In genomic region chr18:2655153-2655953, GRCh38 we compare ENCODE assay signal across 8 cellular contexts. TPM values are rescaled to one million over a fixed set of nuclear protein-coding genes. Genes with fewer than 3 reads are reported as not detected.
DNase-seq lines count a peak whose midpoint lies in the region; ATAC-seq and TF ChIP-seq lines count a peak whose summit lies in the region.

Gene SMCHD1, plus strand, starts transcription at chr18:2655726. Its CDS starts 350 bp downstream, at chr18:2656076.

- no peaks in the 10 kb centered on the region for H3K9me3 ChIP-seq in right atrium auricular region
- H3K9me3 ChIP-seq in uterus: no peaks in the 10 kb centered on the region

- H3K27ac Mint-ChIP-seq in T-helper 2 cell treated with Interferon-gamma antibody and Interleukin-4, amounts not matched to agents 5 μg/mL and 100 μg/mL, for 36 hours: peak within 1 kb of the TSS; percentile 98

- H3K36me3 Mint-ChIP-seq in T-helper 2 cell treated with Interferon-gamma antibody and Interleukin-4, amounts not matched to agents 5 μg/mL and 100 μg/mL, for 36 hours (ENCODE audit: low read depth): peaks cover 27% of the 10 kb centered on the region

- no peaks in the 10 kb centered on the region for H3K27me3 Mint-ChIP-seq in T-helper 2 cell treated with Interferon-gamma antibody and Interleukin-4, amounts not matched to agents 5 μg/mL and 100 μg/mL, for 36 hours (ENCODE audit: low read depth)

- TF ChIP-seq POLR2A in uterus (IDR thresholded peaks at IDR 0.05): peak; percentile 90 to 92

- peak within 1 kb of the TSS; percentile 99 for H3K27ac ChIP-seq in right atrium auricular region
- peak within 1 kb of the TSS; percentile 98 to 100 for H3K27ac ChIP-seq in uterus

- peaks cover 37% of the 10 kb centered on the region for H3K4me1 Mint-ChIP-seq in T-helper 2 cell treated with Interferon-gamma antibody and Interleukin-4, amounts not matched to agents 5 μg/mL and 100 μg/mL, for 36 hours (ENCODE audit: low read depth)

- H3K9me3 Mint-ChIP-seq in T-helper 2 cell treated with Interferon-gamma antibody and Interleukin-4, amounts not matched to agents 5 μg/mL and 100 μg/mL, for 36 hours: no peaks in the 10 kb centered on the region

- peaks cover 0 to 24% of the 10 kb centered on the region in 2 donors for H3K4me1 ChIP-seq in right atrium auricular region
- H3K4me1 ChIP-seq in uterus: peaks cover 0 to 6% of the 10 kb centered on the region in 2 donors

- ATAC-seq in GM18502 (IDR thresholded peaks at IDR 0.05; ENCODE audit: poor library complexity, unreplicated experiment) (peak; percentile 68), HG02884 (IDR thresholded peaks at IDR 0.05; ENCODE audit: unreplicated experiment) (peak; percentile 61)

- H3K27me3 ChIP-seq in right atrium auricular region (no peaks in the 10 kb centered on the region), uterus (no peaks in the 10 kb centered on the region)

- H3K36me3 ChIP-seq in right atrium auricular region: no peaks in the 10 kb centered on the region
- H3K36me3 ChIP-seq in uterus: no peaks in the 10 kb centered on the region

- H3K4me3 ChIP-seq in right atrium auricular region (peak within 1 kb of the TSS; percentile 62 to 95), uterus (peak within 1 kb of the TSS; percentile 93 to 99)

- H3K4me3 Mint-ChIP-seq in T-helper 2 cell treated with Interferon-gamma antibody and Interleukin-4, amounts not matched to agents 5 μg/mL and 100 μg/mL, for 36 hours: peak within 1 kb of the TSS; percentile 96

- DNase-seq in NCI-H187 (lab: John Stamatoyannopoulos, UW): peak; percentile 31 to 58
- peak; percentile 96 for DNase-seq in T-helper 2 cell treated with Interferon-gamma antibody and Interleukin-4, amounts not matched to agents 5 μg/mL and 100 μg/mL, for 36 hours (ENCODE audit: low spot score)
- DNase-seq in anterior cingulate cortex (lab: John Stamatoyannopoulos, UW): peak; percentile 35 to 95 (median 82)
- DNase-seq in right atrium auricular region (ENCODE audit: low spot score): peak; percentile 90
- DNase-seq in putamen (ENCODE audit: low spot score): peak; percentile 89
- peak; percentile 85 to 86 for DNase-seq in uterus

- intact Hi-C loops in uterus (cut with DNase I; ENCODE audit: low total_unique reads): loop anchor here (5.0 to 10.0 kb wide), 2 partner anchors 83 to 249 kb away; partner anchors contain the start of genes METTL4 and NDC80

- TF ChIP-seq CTCF in right atrium auricular region (IDR thresholded peaks at IDR 0.05) (peak in 1 of 2 donors; percentile 19), uterus (IDR thresholded peaks at IDR 0.05) (peak in 1 of 4 experiments; percentile 24)

RNA-seq across cellular contexts. Expression of gene SMCHD1, which starts in this region (rescaled TPM):
- total RNA-seq in right atrium auricular region (10 to 100 TPM; 27.8 to 34.0 TPM), uterus (100 to 1,000 TPM in 2 of 4 donors, 10 to 100 TPM in 2; 58.4 to 270 (median 98.6) TPM)

Comparison
In these comparisons a context has a peak if more than half of its experiments do, and no peak if none do; other contexts are left out.
1. Peak in every context shown above with its lines: DNase-seq, ATAC-seq, H3K4me3 ChIP-seq and H3K27ac ChIP-seq.
2. DNase-seq: peak in every context shown above with its lines; median percentile 96 in T-helper 2 cell treated with Interferon-gamma antibody and Interleukin-4, amounts not matched to agents 5 μg/mL and 100 μg/mL, for 36 hours; 90 in right atrium auricular region; 89 in putamen; 86 in uterus; 82 in anterior cingulate cortex; 44 in NCI-H187.